ENCODE assay signal across 11 cellular contexts in the genomic region with DNA sequence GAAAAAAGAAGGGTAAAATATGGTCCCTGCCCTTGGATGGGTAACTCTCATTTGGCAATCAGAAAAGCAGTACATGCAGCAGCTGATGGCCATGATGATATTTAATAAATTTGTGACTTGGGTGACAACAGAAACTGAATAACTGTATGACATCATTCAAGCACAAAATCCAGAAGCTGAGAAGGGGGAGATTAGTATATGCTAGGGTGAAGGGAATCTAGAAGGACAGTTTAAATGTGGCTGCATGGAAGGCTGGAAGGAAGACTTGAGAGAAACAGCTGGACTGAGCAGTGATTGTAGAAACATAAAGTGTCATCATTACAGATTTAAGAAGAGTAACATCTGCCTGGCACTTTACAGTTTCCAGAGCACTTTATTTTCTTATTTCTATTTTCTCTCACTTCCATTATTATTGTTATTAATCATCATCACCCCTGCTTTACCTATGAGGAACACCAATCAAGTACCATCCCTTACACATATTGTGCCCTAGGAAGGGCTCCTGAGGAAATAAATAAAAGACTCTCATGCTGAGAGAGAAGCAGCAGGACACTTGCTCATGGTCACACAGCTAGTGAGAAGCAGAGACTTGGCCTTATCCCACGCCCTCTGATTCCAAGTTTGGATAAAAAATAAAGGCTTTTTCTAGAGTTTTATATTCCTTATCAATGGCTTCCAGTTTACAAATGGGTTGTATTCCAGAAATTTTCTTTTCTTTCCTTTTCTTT.
DNase-seq lines count a peak whose midpoint lies in the region; ATAC-seq and TF ChIP-seq lines count a peak whose summit lies in the region.
"Had no signal": no experiment of that assay in that cellular context is flagged by ENCODE, and none has a peak within 500 bp of the region (broad histone marks: within the 10 kb centered on the region; RNA-seq: fewer than 3 reads in every experiment).

No MANE protein-coding gene starts in this region.

- 100% methylated on average over 1 of the region's 1 CpG for WGBS in mesodermal cell (ENCODE audit: insufficient coverage in 2 of 2), 2 experiments
- 58 to 73% methylated on average over 1 of the region's 1 CpG for WGBS in transverse colon (ENCODE audit: low coverage in 1 of 2), 2 donors

- DNase-seq in DMS 273 (lab: John Stamatoyannopoulos, UW; ENCODE audit: unreplicated experiment) (peak; percentile 21), DMS 273 treated with DMSO at 0.1 percent for 48 hours (lab: John Stamatoyannopoulos, UW) (no peak), brain microvascular endothelial cell (no peak), transverse colon (no peak), DMS79 (lab: John Stamatoyannopoulos, UW) (no peak), D341Med (ENCODE audit: low spot score) (no peak)
- DNase-seq: activated CD4-positive, alpha-beta T cell treated with anti-CD3 and anti-CD28 coated beads, Interleukin-2, amount 10 ng/mL, durations not matched to agents 7 days and 5 days; activated T-cell treated with anti-CD3 and anti-CD28 coated beads, Interleukin-2, amount 50 U/mL, for 4 hours had no signal

- peaks cover 46% of the 10 kb centered on the region for H3K4me1 ChIP-seq in mesodermal cell (ENCODE audit: control insufficient read depth, insufficient read depth, low read length, poor library complexity, severe bottlenecking)
- H3K4me1 ChIP-seq in transverse colon: peaks cover 24 to 61% (median 35%) of the 10 kb centered on the region in 4 donors

- in situ Hi-C loops in brain microvascular endothelial cell (cut with HindIII; ENCODE audit: low pct_ligation_motif_present, low sequenced_read_pairs) (no loop called here), transverse colon (cut with MboI; ENCODE audit: low pct_ligation_motif_present in 1 of 4, low pct_unique_long_range_greater_than_20kb in 1 of 4, low sequenced_read_pairs in 3 of 4) (no loop called here)

- H3K36me3 ChIP-seq in brain microvascular endothelial cell (replicated peaks): no peaks in the 10 kb centered on the region
- H3K36me3 ChIP-seq in mesodermal cell (ENCODE audit: control insufficient read depth, insufficient read depth, low read length): no peaks in the 10 kb centered on the region
- H3K36me3 ChIP-seq in transverse colon: no peaks in the 10 kb centered on the region

- H3K9me3 ChIP-seq in mesodermal cell (ENCODE audit: control insufficient read depth, low read length) (no peaks in the 10 kb centered on the region), transverse colon (no peaks in the 10 kb centered on the region)

- no peak for ATAC-seq in HG03095 (IDR thresholded peaks at IDR 0.05; ENCODE audit: unreplicated experiment)
- ATAC-seq: activated T-cell treated with anti-CD3 and anti-CD28 coated beads, Interleukin-2, amount 50 U/mL, for 4 hours had no signal

- H3K27ac ChIP-seq in brain microvascular endothelial cell (peak overlapping the region; percentile 98), mesodermal cell (ENCODE audit: low read depth, low read length, severe bottlenecking) (peak overlapping the region; percentile 67), transverse colon (peak overlapping the region; percentile 54 to 80 (median 70))
- H3K27ac ChIP-seq: 22Rv1 had no signal

- TF ChIP-seq EP300 in transverse colon (IDR thresholded peaks at IDR 0.05; ENCODE audit: low read depth): no peak

- no peak for TF ChIP-seq POLR2A in transverse colon (IDR thresholded peaks at IDR 0.05)

- H3K4me3 ChIP-seq in brain microvascular endothelial cell (ENCODE audit: low read depth, low read length) (no peak overlapping the region), mesodermal cell (ENCODE audit: extremely low read depth, insufficient read depth, low read length, poor library complexity, severe bottlenecking) (no peak overlapping the region), transverse colon (no peak overlapping the region)

- intact Hi-C loops in transverse colon (cut with DNase I; ENCODE audit: low total_unique reads): loop anchor here (2.0 kb wide), 1 partner anchor 69 kb away; no protein-coding TSS in a partner anchor

- TF ChIP-seq CTCF in brain microvascular endothelial cell (IDR thresholded peaks at IDR 0.05; ENCODE audit: low read depth, low read length, missing control alignments): no peak
- no peak for TF ChIP-seq CTCF in transverse colon (IDR thresholded peaks at IDR 0.05)

- no peaks in the 10 kb centered on the region for H3K27me3 ChIP-seq in brain microvascular endothelial cell (replicated peaks)
- no peaks in the 10 kb centered on the region for H3K27me3 ChIP-seq in transverse colon
